16 cellular contexts compared by ENCODE assay signal in genomic region chr18:59502899-59503245, GRCh38.
DNase-seq lines count a peak whose midpoint lies in the region; ATAC-seq, FAIRE-seq and TF ChIP-seq lines count a peak whose summit lies in the region.
"Had no signal": no experiment of that assay in that cellular context is flagged by ENCODE, and none has a peak within 500 bp of the region (broad histone marks: within the 10 kb centered on the region; RNA-seq: fewer than 3 reads in every experiment).

No MANE protein-coding gene starts in this region.

- H3K36me3 ChIP-seq in esophagus muscularis mucosa (no peaks in the 10 kb centered on the region), transverse colon (no peaks in the 10 kb centered on the region)
- H3K36me3 ChIP-seq: prostate gland had no signal

- H3K36me3 Mint-ChIP-seq in mesothelial cell of epicardium: peaks cover 32% of the 10 kb centered on the region
- H3K36me3 Mint-ChIP-seq: stimulated activated effector memory CD8-positive, alpha-beta T cell treated with anti-CD3 and anti-CD28 coated beads, Interleukin-12 subunit alpha, Interleukin-12 subunit beta, amount 100 ng/mL, for 72 hours had no signal

- TF ChIP-seq EP300 in esophagus muscularis mucosa (IDR thresholded peaks at IDR 0.05): no peak
- no peak for TF ChIP-seq EP300 in transverse colon (IDR thresholded peaks at IDR 0.05; ENCODE audit: low read depth)

- H3K27me3 ChIP-seq in esophagus muscularis mucosa: no peaks in the 10 kb centered on the region
- no peaks in the 10 kb centered on the region for H3K27me3 ChIP-seq in transverse colon

- ATAC-seq in GM19397 (IDR thresholded peaks at IDR 0.05; ENCODE audit: unreplicated experiment): no peak
- ATAC-seq: left lobe of liver; stimulated activated effector memory CD8-positive, alpha-beta T cell treated with anti-CD3 and anti-CD28 coated beads, Interleukin-12 subunit alpha, Interleukin-12 subunit beta, amount 100 ng/mL, for 72 hours had no signal

- H3K9me3 Mint-ChIP-seq in mesothelial cell of epicardium: peaks cover 31% of the 10 kb centered on the region
- H3K9me3 Mint-ChIP-seq: activated CD4-positive, alpha-beta T cell treated with anti-CD3 and anti-CD28 coated beads, Interleukin-2, amount 10 ng/mL, durations not matched to agents 7 days and 5 days had no signal

- DNase-seq in RCC 7860 (ENCODE audit: low spot score): peak; percentile 24
- DNase-seq in esophagus muscularis mucosa (ENCODE audit: extremely low spot score): no peak
- DNase-seq in mesothelial cell of epicardium (ENCODE audit: low spot score in 2 of 2, unreplicated experiment in 2 of 2): no peak
- DNase-seq in transverse colon: no peak
- DNase-seq in hippocampal formation (lab: John Stamatoyannopoulos, UW): no peak
- DNase-seq in NCI-H1092 (lab: John Stamatoyannopoulos, UW): no peak
- DNase-seq: activated CD4-positive, alpha-beta T cell treated with anti-CD3 and anti-CD28 coated beads, Interleukin-2, amount 10 ng/mL, durations not matched to agents 7 days and 5 days; NCI-H2107; stimulated activated CD4-positive, alpha-beta T cell treated with anti-CD3 and anti-CD28 coated beads, Interleukin-4, amount 100 ng/mL, for 1 hour; T-helper 1 cell had no signal

- TF ChIP-seq CTCF in esophagus muscularis mucosa (IDR thresholded peaks at IDR 0.05) (no peak), mesothelial cell of epicardium (IDR thresholded peaks at IDR 0.05; ENCODE audit: unreplicated experiment) (no peak), transverse colon (IDR thresholded peaks at IDR 0.05) (no peak)

- H3K27me3 Mint-ChIP-seq in mesothelial cell of epicardium (ENCODE audit: low read depth): no peaks in the 10 kb centered on the region

- no peak overlapping the region for H3K4me3 Mint-ChIP-seq in mesothelial cell of epicardium
- H3K4me3 Mint-ChIP-seq: activated CD4-positive, alpha-beta T cell treated with anti-CD3 and anti-CD28 coated beads, Interleukin-2, amount 10 ng/mL, durations not matched to agents 7 days and 5 days; stimulated activated effector memory CD8-positive, alpha-beta T cell treated with anti-CD3 and anti-CD28 coated beads, Interleukin-12 subunit alpha, Interleukin-12 subunit beta, amount 100 ng/mL, for 72 hours had no signal

- intact Hi-C loops in esophagus muscularis mucosa (cut with DNase I) (no loop called here), transverse colon (cut with DNase I; ENCODE audit: low total_unique reads) (no loop called here)

- FAIRE-seq in RCC 7860 (lab: Jason Lieb, UNC): no peak
- FAIRE-seq: H54 had no signal

- WGBS in esophagus muscularis mucosa: 43% methylated on average over 5 of the region's 5 CpGs
- 23 to 43% methylated on average over 5 of the region's 5 CpGs for WGBS in transverse colon (ENCODE audit: low coverage in 1 of 2), 2 donors

- peaks cover 17 to 23% (median 19%) of the 10 kb centered on the region in 4 donors for H3K4me1 ChIP-seq in esophagus muscularis mucosa
- H3K4me1 ChIP-seq in transverse colon: peaks cover 6 to 21% (median 11%) of the 10 kb centered on the region in 4 donors
- H3K4me1 ChIP-seq: prostate gland had no signal

- H3K27ac Mint-ChIP-seq in mesothelial cell of epicardium: peak overlapping the region; percentile 94
- H3K27ac Mint-ChIP-seq: activated CD4-positive, alpha-beta T cell treated with anti-CD3 and anti-CD28 coated beads, Interleukin-2, amount 10 ng/mL, durations not matched to agents 7 days and 5 days; stimulated activated effector memory CD8-positive, alpha-beta T cell treated with anti-CD3 and anti-CD28 coated beads, Interleukin-12 subunit alpha, Interleukin-12 subunit beta, amount 100 ng/mL, for 72 hours had no signal

- H3K9me3 ChIP-seq in esophagus muscularis mucosa (no peaks in the 10 kb centered on the region), transverse colon (no peaks in the 10 kb centered on the region)
- H3K9me3 ChIP-seq: prostate gland had no signal

- peak overlapping the region; percentile 18 to 57 (median 40) for H3K27ac ChIP-seq in esophagus muscularis mucosa (replicated peaks in 1 of 4)
- peak overlapping the region; percentile 25 to 81 (median 69) for H3K27ac ChIP-seq in transverse colon
- H3K27ac ChIP-seq: HL-60 had no signal

- TF ChIP-seq POLR2A in esophagus muscularis mucosa (IDR thresholded peaks at IDR 0.05; ENCODE audit: low read depth) (no peak), transverse colon (IDR thresholded peaks at IDR 0.05) (no peak)

- H3K4me1 Mint-ChIP-seq in mesothelial cell of epicardium: peaks cover 52% of the 10 kb centered on the region
- H3K4me1 Mint-ChIP-seq: activated CD4-positive, alpha-beta T cell treated with anti-CD3 and anti-CD28 coated beads, Interleukin-2, amount 10 ng/mL, durations not matched to agents 7 days and 5 days; stimulated activated effector memory CD8-positive, alpha-beta T cell treated with anti-CD3 and anti-CD28 coated beads, Interleukin-12 subunit alpha, Interleukin-12 subunit beta, amount 100 ng/mL, for 72 hours had no signal

- H3K4me3 ChIP-seq in esophagus muscularis mucosa: no peak overlapping the region
- no peak overlapping the region for H3K4me3 ChIP-seq in transverse colon
- H3K4me3 ChIP-seq: prostate gland had no signal

- in situ Hi-C loops in transverse colon (cut with MboI; ENCODE audit: low pct_ligation_motif_present in 1 of 4, low pct_unique_long_range_greater_than_20kb in 1 of 4, low sequenced_read_pairs in 3 of 4): no loop called here
